Comparison of ENCODE assay signal across 12 cellular contexts in the genomic region with DNA sequence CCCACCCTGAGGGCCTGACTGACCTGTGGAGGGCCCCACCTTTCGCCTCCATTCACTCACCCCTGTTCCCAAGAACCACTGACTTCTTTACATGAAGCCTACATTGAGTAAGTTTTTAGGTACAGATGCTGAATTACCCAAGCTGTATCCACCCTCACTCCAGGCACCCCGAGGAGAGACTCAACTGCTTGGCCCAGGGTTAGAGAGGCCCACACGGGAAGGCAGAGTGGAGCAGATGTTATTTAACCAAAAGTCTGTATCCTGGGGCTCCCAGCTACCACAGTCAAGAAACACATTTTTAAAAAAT.
A peak's percentile ranks its signal among the peaks of the same experiment; 100 is the strongest.
DNase-seq lines count a peak whose midpoint lies in the region; ATAC-seq and TF ChIP-seq lines count a peak whose summit lies in the region.
"Had no signal": no experiment of that assay in that cellular context is flagged by ENCODE, and none has a peak within 500 bp of the region (broad histone marks: within the 10 kb centered on the region; RNA-seq: fewer than 3 reads in every experiment).

No MANE protein-coding gene starts in this region.

- H3K9me3 Mint-ChIP-seq in activated naive CD4-positive, alpha-beta T cell treated with anti-CD3 and anti-CD28 coated beads, Interleukin-2, amount 50 U/mL, for 24 hours = no peaks in the 10 kb centered on the region

- TF ChIP-seq CTCF in right atrium auricular region (IDR thresholded peaks at IDR 0.05) (no peak), stomach (IDR thresholded peaks at IDR 0.05) (no peak)

- H3K36me3 Mint-ChIP-seq in activated naive CD4-positive, alpha-beta T cell treated with anti-CD3 and anti-CD28 coated beads, Interleukin-2, amount 50 U/mL, for 24 hours = peaks cover 22% of the 10 kb centered on the region
- H3K36me3 Mint-ChIP-seq in T-helper 17 cell (ENCODE audit: low read depth) = peaks cover 28% of the 10 kb centered on the region

- H3K4me3 ChIP-seq in right atrium auricular region = no peak overlapping the region
- H3K4me3 ChIP-seq in stomach = no peak overlapping the region

- H3K4me1 Mint-ChIP-seq in activated naive CD4-positive, alpha-beta T cell treated with anti-CD3 and anti-CD28 coated beads, Interleukin-2, amount 50 U/mL, for 24 hours = peaks cover 98% of the 10 kb centered on the region
- peaks cover 74% of the 10 kb centered on the region for H3K4me1 Mint-ChIP-seq in T-helper 17 cell

- H3K4me1 ChIP-seq in right atrium auricular region (no peaks in the 10 kb centered on the region), stomach (peaks cover 27 to 97% (median 49%) of the 10 kb centered on the region in 4 donors)

- 52 to 79% (median 68%) methylated on average over 3 of the region's 3 CpGs for WGBS in stomach, 5 donors

- H3K4me3 Mint-ChIP-seq in activated naive CD4-positive, alpha-beta T cell treated with anti-CD3 and anti-CD28 coated beads, Interleukin-2, amount 50 U/mL, for 24 hours = peak overlapping the region; percentile 54
- H3K4me3 Mint-ChIP-seq in T-helper 17 cell = peak overlapping the region; percentile 63

- H3K36me3 ChIP-seq in right atrium auricular region (no peaks in the 10 kb centered on the region), stomach (peaks cover 16 to 41% (median 25%) of the 10 kb centered on the region in 4 donors)

- no peaks in the 10 kb centered on the region for H3K9me3 ChIP-seq in T-helper 17 cell (ENCODE audit: control insufficient read depth, low read length, poor library complexity, severe bottlenecking)
- no peaks in the 10 kb centered on the region for H3K9me3 ChIP-seq in right atrium auricular region
- H3K9me3 ChIP-seq in stomach = no peaks in the 10 kb centered on the region

- intact Hi-C loops in stomach (cut with DNase I; ENCODE audit: low total_unique reads) = no loop called here

- TF ChIP-seq EP300 in stomach (IDR thresholded peaks at IDR 0.05) = no peak

- ATAC-seq in T-helper 17 cell = peak; percentile 20
- no peak for ATAC-seq in GM19452 (IDR thresholded peaks at IDR 0.05; ENCODE audit: unreplicated experiment)
- no peak for ATAC-seq in GM18498 (IDR thresholded peaks at IDR 0.05; ENCODE audit: unreplicated experiment)

- H3K27ac ChIP-seq in right atrium auricular region (peak overlapping the region; percentile 41 to 45), stomach (peak overlapping the region; percentile 8 to 76 (median 59))

- H3K27me3 Mint-ChIP-seq in activated naive CD4-positive, alpha-beta T cell treated with anti-CD3 and anti-CD28 coated beads, Interleukin-2, amount 50 U/mL, for 24 hours = no peaks in the 10 kb centered on the region
- no peaks in the 10 kb centered on the region for H3K27me3 Mint-ChIP-seq in T-helper 17 cell

- TF ChIP-seq POLR2A in stomach (IDR thresholded peaks at IDR 0.05) = no peak

- peak overlapping the region; percentile 85 for H3K27ac Mint-ChIP-seq in activated naive CD4-positive, alpha-beta T cell treated with anti-CD3 and anti-CD28 coated beads, Interleukin-2, amount 50 U/mL, for 24 hours
- peak overlapping the region; percentile 99 for H3K27ac Mint-ChIP-seq in T-helper 17 cell

- no peaks in the 10 kb centered on the region for H3K27me3 ChIP-seq in right atrium auricular region
- no peaks in the 10 kb centered on the region for H3K27me3 ChIP-seq in stomach

- DNase-seq in activated naive CD4-positive, alpha-beta T cell treated with anti-CD3 and anti-CD28 coated beads, Interleukin-2, amount 50 U/mL, for 16 hours = no peak
- DNase-seq in T-helper 17 cell (no peak), right atrium auricular region (ENCODE audit: low spot score) (peak; percentile 51), stomach (no peak), NCI-H345 treated with DMSO at 0.1 percent for 48 hours (lab: John Stamatoyannopoulos, UW; ENCODE audit: unreplicated experiment) (no peak)
- DNase-seq: activated CD4-positive, alpha-beta T cell treated with anti-CD3 and anti-CD28 coated beads for 4 hours; cortex of kidney; DND-41; NCI-H2107 had no signal
